1 cellular context compared by ENCODE assay signal in the genomic region with DNA sequence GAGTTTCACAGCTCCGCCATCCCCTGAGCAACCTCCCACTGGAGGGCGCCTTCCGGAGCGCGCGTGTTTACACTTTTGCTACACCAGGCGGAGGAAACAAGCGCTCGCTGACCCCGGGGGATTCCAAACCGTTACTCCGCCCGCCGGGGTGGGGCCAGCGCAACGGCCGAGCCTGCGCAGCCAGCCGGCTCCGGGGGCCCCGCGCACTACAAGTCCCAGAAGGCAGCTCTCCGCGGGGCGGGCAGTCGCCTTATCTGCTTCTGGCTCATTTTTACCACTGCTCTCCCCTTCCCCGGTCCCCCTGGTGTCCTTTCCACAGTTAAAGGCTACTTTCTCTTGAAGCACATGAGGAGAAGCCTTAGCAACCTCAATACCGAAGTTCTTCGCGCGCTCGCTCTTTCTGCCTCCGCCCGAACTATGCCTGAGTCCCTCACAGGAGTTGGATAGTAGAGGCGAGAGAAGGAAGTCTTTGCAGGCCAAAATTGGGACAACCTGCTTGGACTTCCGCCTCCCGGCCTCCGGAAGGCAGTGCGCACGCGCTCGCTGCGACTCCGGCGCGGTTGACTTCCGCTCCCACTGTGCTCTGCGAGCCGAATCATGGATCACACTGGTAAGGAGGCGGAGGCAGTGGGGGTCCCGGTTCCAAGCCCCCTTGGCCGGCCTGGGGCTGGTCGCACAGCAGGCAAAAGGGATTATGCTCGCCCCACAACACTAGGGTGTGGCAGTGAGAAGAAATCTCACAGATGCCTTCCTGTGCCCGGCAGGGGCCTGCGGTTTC.
A peak's percentile ranks its signal among the peaks of the same experiment; 100 is the strongest.
TF ChIP-seq lines count a peak whose summit lies in the region.

A gene with protein sequence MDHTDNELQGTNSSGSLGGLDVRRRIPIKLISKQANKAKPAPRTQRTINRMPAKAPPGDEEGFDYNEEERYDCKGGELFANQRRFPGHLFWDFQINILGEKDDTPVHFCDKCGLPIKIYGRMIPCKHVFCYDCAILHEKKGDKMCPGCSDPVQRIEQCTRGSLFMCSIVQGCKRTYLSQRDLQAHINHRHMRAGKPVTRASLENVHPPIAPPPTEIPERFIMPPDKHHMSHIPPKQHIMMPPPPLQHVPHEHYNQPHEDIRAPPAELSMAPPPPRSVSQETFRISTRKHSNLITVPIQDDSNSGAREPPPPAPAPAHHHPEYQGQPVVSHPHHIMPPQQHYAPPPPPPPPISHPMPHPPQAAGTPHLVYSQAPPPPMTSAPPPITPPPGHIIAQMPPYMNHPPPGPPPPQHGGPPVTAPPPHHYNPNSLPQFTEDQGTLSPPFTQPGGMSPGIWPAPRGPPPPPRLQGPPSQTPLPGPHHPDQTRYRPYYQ (plus strand): TSS at position 576 of the 778 bp plus-strand sequence. CDS start 22 bp downstream, at position 598.

TF ChIP-seq in GM12878, 131 proteins besides CTCF, POLR2A, EP300 and RAD21 (continued from another document and continues in another):
- TF ChIP-seq, protein P1, sequence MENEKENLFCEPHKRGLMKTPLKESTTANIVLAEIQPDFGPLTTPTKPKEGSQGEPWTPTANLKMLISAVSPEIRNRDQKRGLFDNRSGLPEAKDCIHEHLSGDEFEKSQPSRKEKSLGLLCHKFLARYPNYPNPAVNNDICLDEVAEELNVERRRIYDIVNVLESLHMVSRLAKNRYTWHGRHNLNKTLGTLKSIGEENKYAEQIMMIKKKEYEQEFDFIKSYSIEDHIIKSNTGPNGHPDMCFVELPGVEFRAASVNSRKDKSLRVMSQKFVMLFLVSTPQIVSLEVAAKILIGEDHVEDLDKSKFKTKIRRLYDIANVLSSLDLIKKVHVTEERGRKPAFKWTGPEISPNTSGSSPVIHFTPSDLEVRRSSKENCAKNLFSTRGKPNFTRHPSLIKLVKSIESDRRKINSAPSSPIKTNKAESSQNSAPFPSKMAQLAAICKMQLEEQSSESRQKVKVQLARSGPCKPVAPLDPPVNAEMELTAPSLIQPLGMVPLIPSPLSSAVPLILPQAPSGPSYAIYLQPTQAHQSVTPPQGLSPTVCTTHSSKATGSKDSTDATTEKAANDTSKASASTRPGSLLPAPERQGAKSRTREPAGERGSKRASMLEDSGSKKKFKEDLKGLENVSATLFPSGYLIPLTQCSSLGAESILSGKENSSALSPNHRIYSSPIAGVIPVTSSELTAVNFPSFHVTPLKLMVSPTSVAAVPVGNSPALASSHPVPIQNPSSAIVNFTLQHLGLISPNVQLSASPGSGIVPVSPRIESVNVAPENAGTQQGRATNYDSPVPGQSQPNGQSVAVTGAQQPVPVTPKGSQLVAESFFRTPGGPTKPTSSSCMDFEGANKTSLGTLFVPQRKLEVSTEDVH (IDR thresholded peaks at IDR 0.05; ENCODE audit: low read depth, partially characterized antibody), result no peak
- TF ChIP-seq, protein P2, sequence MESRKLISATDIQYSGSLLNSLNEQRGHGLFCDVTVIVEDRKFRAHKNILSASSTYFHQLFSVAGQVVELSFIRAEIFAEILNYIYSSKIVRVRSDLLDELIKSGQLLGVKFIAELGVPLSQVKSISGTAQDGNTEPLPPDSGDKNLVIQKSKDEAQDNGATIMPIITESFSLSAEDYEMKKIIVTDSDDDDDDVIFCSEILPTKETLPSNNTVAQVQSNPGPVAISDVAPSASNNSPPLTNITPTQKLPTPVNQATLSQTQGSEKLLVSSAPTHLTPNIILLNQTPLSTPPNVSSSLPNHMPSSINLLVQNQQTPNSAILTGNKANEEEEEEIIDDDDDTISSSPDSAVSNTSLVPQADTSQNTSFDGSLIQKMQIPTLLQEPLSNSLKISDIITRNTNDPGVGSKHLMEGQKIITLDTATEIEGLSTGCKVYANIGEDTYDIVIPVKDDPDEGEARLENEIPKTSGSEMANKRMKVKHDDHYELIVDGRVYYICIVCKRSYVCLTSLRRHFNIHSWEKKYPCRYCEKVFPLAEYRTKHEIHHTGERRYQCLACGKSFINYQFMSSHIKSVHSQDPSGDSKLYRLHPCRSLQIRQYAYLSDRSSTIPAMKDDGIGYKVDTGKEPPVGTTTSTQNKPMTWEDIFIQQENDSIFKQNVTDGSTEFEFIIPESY (IDR thresholded peaks at IDR 0.05), result no peak
- TF ChIP-seq NFIC (IDR thresholded peaks at IDR 0.05; ENCODE audit: low read depth, low read length) (no peak; the same call in 1 of the 2 replicates), ASH2L (IDR thresholded peaks at IDR 0.05; ENCODE audit: borderline replicate concordance, low read depth) (no peak), ZNF622 (IDR thresholded peaks at IDR 0.05) (no peak), TARDBP (IDR thresholded peaks at IDR 0.05; ENCODE audit: borderline replicate concordance) (no peak; the same call in 1 of the 2 replicates), WRNIP1 (IDR thresholded peaks at IDR 0.05; ENCODE audit: borderline replicate concordance, low read depth, low read length) (no peak), CHD2 (IDR thresholded peaks at IDR 0.05; ENCODE audit: borderline replicate concordance, low read depth, low read length) (peak; percentile 37; the same call in 1 of the 2 replicates), SIN3A (IDR thresholded peaks at IDR 0.05; ENCODE audit: low read depth, low read length) (peak; percentile 53), STAT1 (conservative IDR thresholded peaks at IDR 0.05) (0 out of 2 replicates have a peak, but pooled peaks have one; percentile 46), RELA (IDR thresholded peaks at IDR 0.05; ENCODE audit: borderline replicate concordance, partially characterized antibody) (peak; percentile 37), HDGF (IDR thresholded peaks at IDR 0.05) (0 out of 2 replicates have a peak, but pooled peaks have one; percentile 18), BMI1 (IDR thresholded peaks at IDR 0.05; ENCODE audit: borderline replicate concordance) (no peak), SUPT20H (IDR thresholded peaks at IDR 0.05; ENCODE audit: borderline replicate concordance, control insufficient read depth, low read depth, low read length) (no peak), GABPA (IDR thresholded peaks at IDR 0.05; ENCODE audit: low read depth) (peak; percentile 86), SPI1 (IDR thresholded peaks at IDR 0.05; ENCODE audit: borderline replicate concordance, insufficient read depth, low read depth, low read length) (peak; percentile 75), HDAC2 (IDR thresholded peaks at IDR 0.05) (no peak), CREB1 (IDR thresholded peaks at IDR 0.05; ENCODE audit: low read depth) (peak; percentile 42), CBX5 (IDR thresholded peaks at IDR 0.05; ENCODE audit: low read depth) (no peak), MTA2 (IDR thresholded peaks at IDR 0.05; ENCODE audit: low read depth) (no peak), IKZF1 (conservative IDR thresholded peaks at IDR 0.05) (peak; percentile 81), ETV6 (conservative IDR thresholded peaks at IDR 0.05 in 1 of 2, IDR thresholded peaks at IDR 0.05 in 1 of 2; ENCODE audit: borderline replicate concordance in 1 of 2, low read depth in 1 of 2) (no peak; a peak in 1 of 4 replicates), NR2C1 (IDR thresholded peaks at IDR 0.05) (peak; percentile 34), ZBED1 (IDR thresholded peaks at IDR 0.05; ENCODE audit: borderline replicate concordance) (no peak), RAD51 (IDR thresholded peaks at IDR 0.05) (no peak), NFYA (IDR thresholded peaks at IDR 0.05; ENCODE audit: borderline replicate concordance, low read depth, low read length) (no peak), PML (IDR thresholded peaks at IDR 0.05; ENCODE audit: low read length) (peak; percentile 87; the same call in 1 of the 2 replicates), MXI1 (IDR thresholded peaks at IDR 0.05; ENCODE audit: low read depth, low read length) (peak; percentile 63; the same call in 1 of the 2 replicates), RBBP5 (conservative IDR thresholded peaks at IDR 0.05) (no peak), ZNF217 (IDR thresholded peaks at IDR 0.05) (no peak), TCF3 (IDR thresholded peaks at IDR 0.05; ENCODE audit: borderline replicate concordance, insufficient read depth, low read depth, low read length) (no peak; the same call in 1 of the 2 replicates), IRF4 (IDR thresholded peaks at IDR 0.05; ENCODE audit: low read depth, low read length) (no peak), LARP7 (IDR thresholded peaks at IDR 0.05) (peak; percentile 44; the same call in 1 of the 2 replicates), RCOR1 (conservative IDR thresholded peaks at IDR 0.05; ENCODE audit: low read depth, low read length) (no peak), TAF1 (IDR thresholded peaks at IDR 0.05; ENCODE audit: borderline replicate concordance, low read depth, low read length) (peak; percentile 28; the same call in 1 of the 2 replicates), CREM (IDR thresholded peaks at IDR 0.05; ENCODE audit: low read depth) (peak; percentile 38), TCF12 (IDR thresholded peaks at IDR 0.05; ENCODE audit: low read depth, low read length) (peak; percentile 37; the same call in 1 of the 2 replicates), KLF5 (IDR thresholded peaks at IDR 0.05; ENCODE audit: partially characterized antibody) (peak; percentile 94), ZNF274 (IDR thresholded peaks at IDR 0.05; ENCODE audit: insufficient read depth, insufficient read length) (no peak)
- TF ChIP-seq, protein P3, sequence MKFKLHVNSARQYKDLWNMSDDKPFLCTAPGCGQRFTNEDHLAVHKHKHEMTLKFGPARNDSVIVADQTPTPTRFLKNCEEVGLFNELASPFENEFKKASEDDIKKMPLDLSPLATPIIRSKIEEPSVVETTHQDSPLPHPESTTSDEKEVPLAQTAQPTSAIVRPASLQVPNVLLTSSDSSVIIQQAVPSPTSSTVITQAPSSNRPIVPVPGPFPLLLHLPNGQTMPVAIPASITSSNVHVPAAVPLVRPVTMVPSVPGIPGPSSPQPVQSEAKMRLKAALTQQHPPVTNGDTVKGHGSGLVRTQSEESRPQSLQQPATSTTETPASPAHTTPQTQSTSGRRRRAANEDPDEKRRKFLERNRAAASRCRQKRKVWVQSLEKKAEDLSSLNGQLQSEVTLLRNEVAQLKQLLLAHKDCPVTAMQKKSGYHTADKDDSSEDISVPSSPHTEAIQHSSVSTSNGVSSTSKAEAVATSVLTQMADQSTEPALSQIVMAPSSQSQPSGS (IDR thresholded peaks at IDR 0.05; ENCODE audit: low read length), result no peak; the same call in 1 of the 2 replicates
- TF ChIP-seq, protein P4, sequence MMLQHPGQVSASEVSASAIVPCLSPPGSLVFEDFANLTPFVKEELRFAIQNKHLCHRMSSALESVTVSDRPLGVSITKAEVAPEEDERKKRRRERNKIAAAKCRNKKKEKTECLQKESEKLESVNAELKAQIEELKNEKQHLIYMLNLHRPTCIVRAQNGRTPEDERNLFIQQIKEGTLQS (IDR thresholded peaks at IDR 0.05; ENCODE audit: borderline replicate concordance, extremely low read depth, low read depth, low read length), result peak; percentile 57; the same call in 1 of the 2 replicates
- TF ChIP-seq, protein P5, sequence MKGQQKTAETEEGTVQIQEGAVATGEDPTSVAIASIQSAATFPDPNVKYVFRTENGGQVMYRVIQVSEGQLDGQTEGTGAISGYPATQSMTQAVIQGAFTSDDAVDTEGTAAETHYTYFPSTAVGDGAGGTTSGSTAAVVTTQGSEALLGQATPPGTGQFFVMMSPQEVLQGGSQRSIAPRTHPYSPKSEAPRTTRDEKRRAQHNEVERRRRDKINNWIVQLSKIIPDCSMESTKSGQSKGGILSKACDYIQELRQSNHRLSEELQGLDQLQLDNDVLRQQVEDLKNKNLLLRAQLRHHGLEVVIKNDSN (IDR thresholded peaks at IDR 0.05; ENCODE audit: borderline replicate concordance, extremely low read length, insufficient read depth, low read depth, low read length), result no peak
- TF ChIP-seq, protein P6, sequence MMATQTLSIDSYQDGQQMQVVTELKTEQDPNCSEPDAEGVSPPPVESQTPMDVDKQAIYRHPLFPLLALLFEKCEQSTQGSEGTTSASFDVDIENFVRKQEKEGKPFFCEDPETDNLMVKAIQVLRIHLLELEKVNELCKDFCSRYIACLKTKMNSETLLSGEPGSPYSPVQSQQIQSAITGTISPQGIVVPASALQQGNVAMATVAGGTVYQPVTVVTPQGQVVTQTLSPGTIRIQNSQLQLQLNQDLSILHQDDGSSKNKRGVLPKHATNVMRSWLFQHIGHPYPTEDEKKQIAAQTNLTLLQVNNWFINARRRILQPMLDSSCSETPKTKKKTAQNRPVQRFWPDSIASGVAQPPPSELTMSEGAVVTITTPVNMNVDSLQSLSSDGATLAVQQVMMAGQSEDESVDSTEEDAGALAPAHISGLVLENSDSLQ (IDR thresholded peaks at IDR 0.05), result 0 out of 2 replicates have a peak, but pooled peaks have one; percentile 5
- TF ChIP-seq, protein P7, sequence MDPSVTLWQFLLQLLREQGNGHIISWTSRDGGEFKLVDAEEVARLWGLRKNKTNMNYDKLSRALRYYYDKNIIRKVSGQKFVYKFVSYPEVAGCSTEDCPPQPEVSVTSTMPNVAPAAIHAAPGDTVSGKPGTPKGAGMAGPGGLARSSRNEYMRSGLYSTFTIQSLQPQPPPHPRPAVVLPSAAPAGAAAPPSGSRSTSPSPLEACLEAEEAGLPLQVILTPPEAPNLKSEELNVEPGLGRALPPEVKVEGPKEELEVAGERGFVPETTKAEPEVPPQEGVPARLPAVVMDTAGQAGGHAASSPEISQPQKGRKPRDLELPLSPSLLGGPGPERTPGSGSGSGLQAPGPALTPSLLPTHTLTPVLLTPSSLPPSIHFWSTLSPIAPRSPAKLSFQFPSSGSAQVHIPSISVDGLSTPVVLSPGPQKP (IDR thresholded peaks at IDR 0.05; ENCODE audit: low read depth, low read length), result peak; percentile 72
- TF ChIP-seq, protein P8, sequence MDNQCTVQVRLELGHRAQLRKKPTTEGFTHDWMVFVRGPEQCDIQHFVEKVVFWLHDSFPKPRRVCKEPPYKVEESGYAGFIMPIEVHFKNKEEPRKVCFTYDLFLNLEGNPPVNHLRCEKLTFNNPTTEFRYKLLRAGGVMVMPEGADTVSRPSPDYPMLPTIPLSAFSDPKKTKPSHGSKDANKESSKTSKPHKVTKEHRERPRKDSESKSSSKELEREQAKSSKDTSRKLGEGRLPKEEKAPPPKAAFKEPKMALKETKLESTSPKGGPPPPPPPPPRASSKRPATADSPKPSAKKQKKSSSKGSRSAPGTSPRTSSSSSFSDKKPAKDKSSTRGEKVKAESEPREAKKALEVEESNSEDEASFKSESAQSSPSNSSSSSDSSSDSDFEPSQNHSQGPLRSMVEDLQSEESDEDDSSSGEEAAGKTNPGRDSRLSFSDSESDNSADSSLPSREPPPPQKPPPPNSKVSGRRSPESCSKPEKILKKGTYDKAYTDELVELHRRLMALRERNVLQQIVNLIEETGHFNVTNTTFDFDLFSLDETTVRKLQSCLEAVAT (IDR thresholded peaks at IDR 0.05), result peak; percentile 97
- TF ChIP-seq, protein P9, sequence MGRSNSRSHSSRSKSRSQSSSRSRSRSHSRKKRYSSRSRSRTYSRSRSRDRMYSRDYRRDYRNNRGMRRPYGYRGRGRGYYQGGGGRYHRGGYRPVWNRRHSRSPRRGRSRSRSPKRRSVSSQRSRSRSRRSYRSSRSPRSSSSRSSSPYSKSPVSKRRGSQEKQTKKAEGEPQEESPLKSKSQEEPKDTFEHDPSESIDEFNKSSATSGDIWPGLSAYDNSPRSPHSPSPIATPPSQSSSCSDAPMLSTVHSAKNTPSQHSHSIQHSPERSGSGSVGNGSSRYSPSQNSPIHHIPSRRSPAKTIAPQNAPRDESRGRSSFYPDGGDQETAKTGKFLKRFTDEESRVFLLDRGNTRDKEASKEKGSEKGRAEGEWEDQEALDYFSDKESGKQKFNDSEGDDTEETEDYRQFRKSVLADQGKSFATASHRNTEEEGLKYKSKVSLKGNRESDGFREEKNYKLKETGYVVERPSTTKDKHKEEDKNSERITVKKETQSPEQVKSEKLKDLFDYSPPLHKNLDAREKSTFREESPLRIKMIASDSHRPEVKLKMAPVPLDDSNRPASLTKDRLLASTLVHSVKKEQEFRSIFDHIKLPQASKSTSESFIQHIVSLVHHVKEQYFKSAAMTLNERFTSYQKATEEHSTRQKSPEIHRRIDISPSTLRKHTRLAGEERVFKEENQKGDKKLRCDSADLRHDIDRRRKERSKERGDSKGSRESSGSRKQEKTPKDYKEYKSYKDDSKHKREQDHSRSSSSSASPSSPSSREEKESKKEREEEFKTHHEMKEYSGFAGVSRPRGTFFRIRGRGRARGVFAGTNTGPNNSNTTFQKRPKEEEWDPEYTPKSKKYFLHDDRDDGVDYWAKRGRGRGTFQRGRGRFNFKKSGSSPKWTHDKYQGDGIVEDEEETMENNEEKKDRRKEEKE (IDR thresholded peaks at IDR 0.05), result no peak
